ENCODE assay signal across 14 cellular contexts in the genomic region with DNA sequence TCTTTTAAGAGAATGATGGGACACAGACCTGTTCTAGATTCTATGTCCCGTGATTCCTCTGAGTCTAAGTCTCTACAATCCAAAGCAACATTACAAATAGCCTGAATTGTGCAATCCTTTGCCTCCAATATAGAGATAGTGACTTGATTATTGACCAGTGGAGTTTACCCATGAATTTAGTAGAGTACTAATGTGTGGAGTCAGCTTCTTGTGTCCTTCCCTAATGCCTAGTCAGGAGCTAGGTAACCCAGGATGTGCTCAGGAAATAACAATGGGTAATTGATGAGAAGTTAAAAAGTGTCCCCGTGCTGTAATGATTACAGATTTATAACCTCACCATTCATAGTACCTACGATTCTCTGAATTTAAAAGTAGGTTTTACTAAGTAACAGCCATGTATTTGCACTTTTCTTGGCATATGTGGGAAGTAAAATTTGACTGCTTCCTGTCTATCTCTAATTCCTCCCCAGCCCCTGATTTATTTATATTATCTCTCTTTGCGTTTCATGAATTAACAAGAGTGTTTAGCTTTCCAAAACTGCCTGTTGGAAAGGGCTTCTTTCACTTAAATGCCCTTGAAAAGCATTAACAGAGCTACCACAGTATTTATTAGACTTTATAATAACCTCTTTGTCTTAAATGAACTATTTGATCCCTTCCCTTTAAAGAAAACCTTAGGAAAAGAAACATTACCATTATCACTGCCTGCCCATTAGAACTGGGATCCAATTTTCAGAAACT. TPM values are rescaled to one million over a fixed set of nuclear protein-coding genes. Genes with fewer than 3 reads are reported as not detected.
DNase-seq lines count a peak whose midpoint lies in the region; ATAC-seq, FAIRE-seq and TF ChIP-seq lines count a peak whose summit lies in the region.
"Had no signal": no experiment of that assay in that cellular context is flagged by ENCODE, and none has a peak within 500 bp of the region (broad histone marks: within the 10 kb centered on the region; RNA-seq: fewer than 3 reads in every experiment).

No MANE protein-coding gene starts in this region.

- H3K4me3 ChIP-seq in A549 (no peak overlapping the region), GM23338 (no peak overlapping the region), lower lobe of right lung (no peak overlapping the region)
- H3K4me3 ChIP-seq: BLaER1 had no signal

- POLR2A ChIA-PET in A549 (lab: Yijun Ruan, JAX) = no interaction called here

- WGBS in A549 (ENCODE audit: missing lambda C conversion rate) = 87% methylated on average over 4 of the region's 4 CpGs

- no peak overlapping the region for H2AFZ ChIP-seq in GM23338

- peak overlapping the region; percentile 94 to 98 for H3K27ac ChIP-seq in A549
- no peak overlapping the region for H3K27ac ChIP-seq in GM23338 (ENCODE audit: low read depth)
- H3K27ac ChIP-seq in lower lobe of right lung = no peak overlapping the region
- H3K27ac ChIP-seq: BLaER1 had no signal

- TF ChIP-seq EP300 in A549 (IDR thresholded peaks at IDR 0.05) = no peak

- H3K27me3 ChIP-seq in GM23338 (ENCODE audit: insufficient read depth) = no peaks in the 10 kb centered on the region
- no peaks in the 10 kb centered on the region for H3K27me3 ChIP-seq in lower lobe of right lung (ENCODE audit: low read depth)
- H3K27me3 ChIP-seq: BLaER1 had no signal

- H3K36me3 Mint-ChIP-seq in GM23338 (ENCODE audit: low read depth) (no peaks in the 10 kb centered on the region; the same call in 2 of the 3 replicates), nephron (ENCODE audit: low read depth) (peaks cover 51% of the 10 kb centered on the region)
- H3K36me3 Mint-ChIP-seq in effector memory CD8-positive, alpha-beta T cell (ENCODE audit: insufficient read depth) = peaks cover 34% of the 10 kb centered on the region

- no peaks in the 10 kb centered on the region; the same call in 1 of the 2 replicates for H3F3A ChIP-seq in GM23338 (replicated peaks; ENCODE audit: low read depth)

- H3K36me3 ChIP-seq in GM23338 (ENCODE audit: insufficient read depth) = no peaks in the 10 kb centered on the region
- H3K36me3 ChIP-seq in lower lobe of right lung = peaks cover 78% of the 10 kb centered on the region
- H3K36me3 ChIP-seq: BLaER1 had no signal

- no peaks in the 10 kb centered on the region for H3K79me2 ChIP-seq in GM23338 (replicated peaks; ENCODE audit: insufficient read depth)

- FAIRE-seq in A549 (lab: Jason Lieb, UNC) = no peak
- FAIRE-seq: GM12891 had no signal

- H4K20me1 ChIP-seq in GM23338 (replicated peaks; ENCODE audit: insufficient read depth) = no peaks in the 10 kb centered on the region
- H4K20me1 ChIP-seq: BLaER1 had no signal

- TF ChIP-seq RAD21 in A549 (conservative IDR thresholded peaks at IDR 0.05 in 1 of 2, IDR thresholded peaks at IDR 0.05 in 1 of 2) = no peak

- no peaks in the 10 kb centered on the region for H3K9me3 Mint-ChIP-seq in GM23338
- no peaks in the 10 kb centered on the region for H3K9me3 Mint-ChIP-seq in effector memory CD8-positive, alpha-beta T cell
- H3K9me3 Mint-ChIP-seq in nephron = no peaks in the 10 kb centered on the region

- peaks cover 42% of the 10 kb centered on the region for H3K4me1 Mint-ChIP-seq in GM23338
- peaks cover 45 to 65% of the 10 kb centered on the region in 2 donors for H3K4me1 Mint-ChIP-seq in effector memory CD8-positive, alpha-beta T cell (ENCODE audit: low read depth in 2 of 2)
- H3K4me1 Mint-ChIP-seq in nephron = peaks cover 44% of the 10 kb centered on the region

- TF ChIP-seq POLR2A in A549 (IDR thresholded peaks at IDR 0.05; ENCODE audit: low read length) = no peak

- no peak for DNase-seq in A549 (ENCODE audit: low read depth in 1 of 2, low spot score in 1 of 2)
- no peak for DNase-seq in GM23338 (ENCODE audit: low spot score)
- no peak for DNase-seq in effector memory CD8-positive, alpha-beta T cell
- DNase-seq in DMS153 (lab: John Stamatoyannopoulos, UW) = no peak
- DNase-seq in lower lobe of right lung = no peak
- DNase-seq in activated CD4-positive, CD25-positive, alpha-beta regulatory T cell (lab: John Stamatoyannopoulos, UW) = no peak
- DNase-seq in stimulated activated CD4-positive, alpha-beta T cell treated with anti-CD3 and anti-CD28 coated beads, Interleukin-2, amount 100 ng/mL, for 48 hours = no peak
- DNase-seq: activated effector memory CD4-positive, alpha-beta T cell treated with anti-CD3 and anti-CD28 coated beads, Interleukin-2, amount 50 U/mL, for 16 hours; erythroblast; GOT3; NCI-H1092 had no signal

- TF ChIP-seq CTCF in A549 (IDR thresholded peaks at IDR 0.05) (no peak), GM23338 (conservative IDR thresholded peaks at IDR 0.05; ENCODE audit: low read depth in 2 of 2) (no peak), nephron (IDR thresholded peaks at IDR 0.05; ENCODE audit: unreplicated experiment in 3 of 3) (no peak), lower lobe of right lung (IDR thresholded peaks at IDR 0.05) (no peak)

- H3K4me1 ChIP-seq in A549 (peaks cover 100% of the 10 kb centered on the region), GM23338 (ENCODE audit: insufficient read depth) (peaks cover 50% of the 10 kb centered on the region), lower lobe of right lung (peaks cover 87% of the 10 kb centered on the region)

- CTCF ChIA-PET in A549 (lab: Yijun Ruan, JAX) = interaction anchor here (1.0 to 1.6 kb wide), 3 partner anchors 30 to 294 kb away, joined by 3 to 15 read pairs (median 4); no protein-coding TSS in a partner anchor

- ATAC-seq in A549 (no peak), GM23338 (no peak), lower lobe of right lung (no peak)
- no peak for ATAC-seq in effector memory CD8-positive, alpha-beta T cell (replicated peaks)

- peak overlapping the region; percentile 41 for H3K4me2 ChIP-seq in A549
- peak overlapping the region; percentile 30; the same call in 1 of the 2 replicates for H3K4me2 ChIP-seq in GM23338
- H3K4me2 ChIP-seq: BLaER1 had no signal

- H3K9me2 ChIP-seq in GM23338 (ENCODE audit: insufficient read depth) = no peaks in the 10 kb centered on the region

- peaks cover 5% of the 10 kb centered on the region for H3K27me3 Mint-ChIP-seq in GM23338 (ENCODE audit: insufficient read depth, low read depth, poor library complexity)
- H3K27me3 Mint-ChIP-seq in effector memory CD8-positive, alpha-beta T cell = no peaks in the 10 kb centered on the region
- no peaks in the 10 kb centered on the region for H3K27me3 Mint-ChIP-seq in nephron (ENCODE audit: low read depth)

- H3K27ac Mint-ChIP-seq in GM23338 (0 out of 2 replicates have a peak overlapping the region, but pooled peaks have one; percentile 12), nephron (peak overlapping the region; percentile 91 to 98 (median 95))
- peak overlapping the region; percentile 67 to 99 for H3K27ac Mint-ChIP-seq in effector memory CD8-positive, alpha-beta T cell

- intact Hi-C loops in lower lobe of right lung (cut with DNase I) = no loop called here

- no peaks in the 10 kb centered on the region for H3K9me3 ChIP-seq in A549
- no peaks in the 10 kb centered on the region for H3K9me3 ChIP-seq in lower lobe of right lung
- H3K9me3 ChIP-seq: BLaER1 had no signal

- H3K4me3 Mint-ChIP-seq in GM23338 (no peak overlapping the region), nephron (no peak overlapping the region)
- peak overlapping the region in 1 of 2 donors; percentile 42 for H3K4me3 Mint-ChIP-seq in effector memory CD8-positive, alpha-beta T cell

TF ChIP-seq in A549, 52 proteins besides CTCF, POLR2A, EP300 and RAD21 (continues in another document):
- TF ChIP-seq ZNF302 (CRISPR knock-in tag; IDR thresholded peaks at IDR 0.05) (no peak), HOXB5 (CRISPR knock-in tag; IDR thresholded peaks at IDR 0.05) (no peak), SMC3 (IDR thresholded peaks at IDR 0.05) (no peak), FOSL2 (IDR thresholded peaks at IDR 0.05) (no peak), FOSL2 (CRISPR knock-in tag; IDR thresholded peaks at IDR 0.05) (peak; percentile 2; the same call in 1 of the 2 replicates), NR3C1 (IDR thresholded peaks at IDR 0.05) (no peak), JUNB (IDR thresholded peaks at IDR 0.05) (no peak), HOXA7 (CRISPR knock-in tag; IDR thresholded peaks at IDR 0.05) (0 out of 2 replicates have a peak, but pooled peaks have one; percentile 67), MAFK (IDR thresholded peaks at IDR 0.05; ENCODE audit: partially characterized antibody) (peak; percentile 5), CHD2 (IDR thresholded peaks at IDR 0.05; ENCODE audit: low read length, partially characterized antibody) (no peak), RARB (CRISPR knock-in tag; IDR thresholded peaks at IDR 0.05) (no peak)
- TF ChIP-seq, protein P1, sequence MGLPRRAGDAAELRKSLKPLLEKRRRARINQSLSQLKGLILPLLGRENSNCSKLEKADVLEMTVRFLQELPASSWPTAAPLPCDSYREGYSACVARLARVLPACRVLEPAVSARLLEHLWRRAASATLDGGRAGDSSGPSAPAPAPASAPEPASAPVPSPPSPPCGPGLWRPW (IDR thresholded peaks at IDR 0.05) = no peak

TF ChIP-seq in GM23338, 12 proteins besides CTCF, POLR2A, EP300 and RAD21 (continues in another document):
- TF ChIP-seq EZH2phosphoT487 (IDR thresholded peaks at IDR 0.05; ENCODE audit: unreplicated experiment) = no peak
- no peak for TF ChIP-seq ZNF114 (CRISPR knock-in tag; IDR thresholded peaks at IDR 0.05)

RNA-seq across cellular contexts. Expression of a gene that starts 30.5 kb away (rescaled TPM):
- polyA plus RNA-seq in A549 (2011; rRNA removed) (79.6 and 82.5 TPM in 2 replicates), A549 (2017; fragmentation: RNase III; extraction: RNeasy Plus Mini Kit Qiagen cat#74134 plus additional on column Dnase treatment) (43.6 to 47.9 TPM (median 46.7 TPM) in 3 replicates), GM23338 (2016; fragmentation: Nextera tagmentation; extraction: Ambion mirVana) (4.4 and 5.6 TPM in 2 replicates)
- polyA plus RNA-seq in A549 (2012; cell fraction: cytosol; rRNA removed) = 58.4 and 71.1 TPM in 2 replicates
- 106 and 118 TPM in 2 replicates for polyA plus RNA-seq in A549 (2012; cell fraction: nucleus; rRNA removed)
- 212 and 221 TPM in 2 replicates for polyA minus RNA-seq in A549 (2011; rRNA and poly(A)+ RNA removed)
- 13.0 and 17.4 TPM in 2 replicates for total RNA-seq in GM23338 (2014; rRNA removed; shearing (Covaris generic))
- 127 TPM for total RNA-seq in lower lobe of right lung

Comparison
In these comparisons a context has a peak if more than half of its experiments do, and no peak if none do; other contexts are left out.
1. H3K27ac ChIP-seq: peak in A549 (2 of 2); none in GM23338 (single experiment) and lower lobe of right lung (single experiment).
2. H3K27ac Mint-ChIP-seq: peak in every context shown above with its lines; median percentile 95 in nephron; 83 in effector memory CD8-positive, alpha-beta T cell; 12 in GM23338.